ENCODE assay signal across 10 cellular contexts in the genomic region with DNA sequence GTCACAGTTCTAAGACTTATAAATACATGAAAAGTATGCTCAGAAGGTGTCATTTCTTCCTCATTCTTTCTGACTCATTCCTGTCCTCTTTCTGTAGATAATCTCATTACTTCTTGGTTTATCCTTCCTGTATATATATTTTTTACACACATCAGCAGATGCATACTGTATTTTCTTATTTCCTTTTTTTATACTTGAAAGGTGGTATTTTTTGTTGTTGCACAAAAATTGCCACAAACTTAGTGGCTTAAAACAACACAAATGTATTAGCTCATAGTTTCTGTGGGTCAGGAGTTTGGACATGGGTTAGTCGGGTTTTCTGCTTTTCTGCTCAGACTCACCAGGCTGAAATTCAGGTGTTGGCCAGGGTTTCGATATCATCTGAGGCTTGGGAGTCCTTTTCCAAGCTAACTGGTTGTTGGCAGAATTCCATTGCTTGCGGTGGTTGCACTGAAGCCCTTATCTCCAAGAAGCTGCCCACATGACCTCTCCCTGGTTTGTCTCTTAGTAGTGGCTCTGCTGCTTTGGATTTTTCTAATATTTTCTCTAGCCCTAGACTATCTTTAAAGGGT.
DNase-seq lines count a peak whose midpoint lies in the region; ATAC-seq and TF ChIP-seq lines count a peak whose summit lies in the region.
"Had no signal": no experiment of that assay in that cellular context is flagged by ENCODE, and none has a peak within 500 bp of the region (broad histone marks: within the 10 kb centered on the region; RNA-seq: fewer than 3 reads in every experiment).

No MANE protein-coding gene starts in this region.

- H3K27ac Mint-ChIP-seq in stimulated activated naive B cell treated with anti-CD40 and anti-IgM and Interleukin-4, amounts not matched to agents 10 μg/mL and 1 μg/mL and 100 μg/mL, for 72 hours: no peak overlapping the region
- H3K27ac Mint-ChIP-seq in activated CD8-positive, alpha-beta T cell treated with anti-CD3 and anti-CD28 coated beads for 36 hours: no peak overlapping the region
- H3K27ac Mint-ChIP-seq: stimulated activated naive CD8-positive, alpha-beta T cell treated with anti-CD3 and anti-CD28 coated beads, Interleukin-15, Interleukin-2, amounts not matched to agents 100 ng/mL and 50 ng/mL, for 24 hours had no signal

- H3K36me3 Mint-ChIP-seq in stimulated activated naive B cell treated with anti-CD40 and anti-IgM and Interleukin-4, amounts not matched to agents 10 μg/mL and 1 μg/mL and 100 μg/mL, for 72 hours: no peaks in the 10 kb centered on the region
- no peaks in the 10 kb centered on the region for H3K36me3 Mint-ChIP-seq in activated CD8-positive, alpha-beta T cell treated with anti-CD3 and anti-CD28 coated beads for 36 hours (ENCODE audit: low read depth)

- no peaks in the 10 kb centered on the region for H3K9me3 Mint-ChIP-seq in stimulated activated naive B cell treated with anti-CD40 and anti-IgM and Interleukin-4, amounts not matched to agents 10 μg/mL and 1 μg/mL and 100 μg/mL, for 72 hours
- H3K9me3 Mint-ChIP-seq in activated CD8-positive, alpha-beta T cell treated with anti-CD3 and anti-CD28 coated beads for 36 hours: no peaks in the 10 kb centered on the region

- POLR2A ChIA-PET in activated CD8-positive, alpha-beta T cell treated with anti-CD3 and anti-CD28 coated beads for 36 hours (lab: Charles Lee): no interaction called here

- no peak overlapping the region for H3K4me3 Mint-ChIP-seq in stimulated activated naive B cell treated with anti-CD40 and anti-IgM and Interleukin-4, amounts not matched to agents 10 μg/mL and 1 μg/mL and 100 μg/mL, for 72 hours
- H3K4me3 Mint-ChIP-seq in activated CD8-positive, alpha-beta T cell treated with anti-CD3 and anti-CD28 coated beads for 36 hours: no peak overlapping the region
- H3K4me3 Mint-ChIP-seq: stimulated activated naive CD8-positive, alpha-beta T cell treated with anti-CD3 and anti-CD28 coated beads, Interleukin-15, Interleukin-2, amounts not matched to agents 100 ng/mL and 50 ng/mL, for 24 hours had no signal

- ATAC-seq in GM21367 (IDR thresholded peaks at IDR 0.05; ENCODE audit: unreplicated experiment) (peak; percentile 48), HG03521 (IDR thresholded peaks at IDR 0.05; ENCODE audit: unreplicated experiment) (peak; percentile 67)
- peak; percentile 50 to 54 for ATAC-seq in stimulated activated naive B cell treated with anti-CD40 and anti-IgM and Interleukin-4, amounts not matched to agents 10 μg/mL and 1 μg/mL and 100 μg/mL, for 72 hours (replicated peaks)
- ATAC-seq in activated CD8-positive, alpha-beta T cell treated with anti-CD3 and anti-CD28 coated beads for 36 hours: no peak

- TF ChIP-seq CTCF in activated CD8-positive, alpha-beta T cell treated with anti-CD3 and anti-CD28 coated beads for 36 hours (IDR thresholded peaks at IDR 0.05): no peak

- peaks cover 2 to 8% of the 10 kb centered on the region in 2 donors for H3K4me1 Mint-ChIP-seq in stimulated activated naive B cell treated with anti-CD40 and anti-IgM and Interleukin-4, amounts not matched to agents 10 μg/mL and 1 μg/mL and 100 μg/mL, for 72 hours
- no peaks in the 10 kb centered on the region for H3K4me1 Mint-ChIP-seq in activated CD8-positive, alpha-beta T cell treated with anti-CD3 and anti-CD28 coated beads for 36 hours (ENCODE audit: low read depth)

- no peaks in the 10 kb centered on the region for H3K27me3 ChIP-seq in H7 (ENCODE audit: control insufficient read depth, insufficient read depth, low read length)

- peaks cover 0 to 4% of the 10 kb centered on the region in 2 donors for H3K27me3 Mint-ChIP-seq in stimulated activated naive B cell treated with anti-CD40 and anti-IgM and Interleukin-4, amounts not matched to agents 10 μg/mL and 1 μg/mL and 100 μg/mL, for 72 hours
- peaks cover 14% of the 10 kb centered on the region for H3K27me3 Mint-ChIP-seq in activated CD8-positive, alpha-beta T cell treated with anti-CD3 and anti-CD28 coated beads for 36 hours

- CTCF ChIA-PET in activated CD8-positive, alpha-beta T cell treated with anti-CD3 and anti-CD28 coated beads for 36 hours (lab: Charles Lee): no interaction called here

- DNase-seq in cerebellar cortex (ENCODE audit: low spot score): peak; percentile 83
- DNase-seq in stimulated activated naive B cell treated with anti-CD40 and anti-IgM and Interleukin-4, amounts not matched to agents 10 μg/mL and 1 μg/mL and 100 μg/mL, for 72 hours: no peak
- DNase-seq in activated CD8-positive, alpha-beta T cell treated with anti-CD3 and anti-CD28 coated beads for 36 hours: no peak
- DNase-seq in H7: no peak
- DNase-seq in anterior cingulate cortex (lab: John Stamatoyannopoulos, UW): no peak
- DNase-seq in SKM-1 treated with dmso at 0.1 percent for 144 hours (lab: John Stamatoyannopoulos, UW; ENCODE audit: unreplicated experiment): no peak
- DNase-seq: activated CD4-positive, alpha-beta T cell treated with anti-CD3 and anti-CD28 coated beads, Interleukin-2, amount 50 U/mL, for 48 hours had no signal

- intact Hi-C loops in activated CD8-positive, alpha-beta T cell treated with anti-CD3 and anti-CD28 coated beads for 36 hours (cut with micrococcal nuclease): no loop called here

- H3K4me3 ChIP-seq in H7 (ENCODE audit: insufficient read depth, low read depth, low read length): no peak overlapping the region

- no peaks in the 10 kb centered on the region for H3K36me3 ChIP-seq in H7 (replicated peaks; ENCODE audit: control insufficient read depth, insufficient read depth, low read length)
